2 cellular contexts compared by ENCODE assay signal in the genomic region with DNA sequence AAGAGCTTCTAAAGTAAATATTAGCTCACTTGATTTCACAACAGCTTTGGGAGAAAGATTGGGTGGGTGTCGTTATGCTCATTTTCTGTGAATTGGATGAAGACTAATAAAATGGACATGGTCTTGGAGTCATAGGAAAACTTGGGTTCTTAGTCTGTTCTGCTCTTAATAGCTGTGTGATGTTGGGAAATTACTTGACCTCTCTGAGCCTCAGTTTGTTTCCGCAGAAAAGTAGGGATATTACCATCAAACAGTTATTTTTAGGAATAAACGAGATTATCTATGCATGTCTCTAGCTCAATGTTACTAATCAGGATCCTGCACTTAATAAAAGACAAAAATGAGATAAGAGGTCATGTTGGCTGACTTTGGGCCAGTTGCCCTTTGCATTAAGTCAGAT.
TF ChIP-seq lines count a peak whose summit lies in the region.

No MANE protein-coding gene starts in this region.

TF ChIP-seq in H1, 55 proteins besides CTCF, POLR2A, EP300 and RAD21:
- TF ChIP-seq JUND (IDR thresholded peaks at IDR 0.05; ENCODE audit: low read length) (no peak), EGR1 (IDR thresholded peaks at IDR 0.05; ENCODE audit: borderline replicate concordance, low read depth, low read length) (no peak), KDM1A (IDR thresholded peaks at IDR 0.05; ENCODE audit: borderline replicate concordance, low read length) (0 out of 2 replicates have a peak, but pooled peaks have one; percentile 57)

TF ChIP-seq in HepG2, 621 proteins besides CTCF, POLR2A, EP300 and RAD21:
- TF ChIP-seq CEBPG (CRISPR knock-in tag; IDR thresholded peaks at IDR 0.05) (peak; percentile 29; the same call in 1 of the 2 replicates), HOXA5 (CRISPR knock-in tag; IDR thresholded peaks at IDR 0.05) (no peak), KDM1A (CRISPR knock-in tag; IDR thresholded peaks at IDR 0.05) (0 out of 2 replicates have a peak, but pooled peaks have one; percentile 13), SOX13 (IDR thresholded peaks at IDR 0.05) (no peak), SOX13 (CRISPR knock-in tag; conservative IDR thresholded peaks at IDR 0.05 in 1 of 2, IDR thresholded peaks at IDR 0.05 in 1 of 2) (peak in 1 of 2 experiments; percentile 12; a peak in 1 of 4 replicates), ZNF768 (CRISPR knock-in tag; IDR thresholded peaks at IDR 0.05) (peak; percentile 86; the same call in 1 of the 2 replicates), CEBPB (IDR thresholded peaks at IDR 0.05; ENCODE audit: borderline replicate concordance, low read depth, low read length) (peak; percentile 60; the same call in 1 of the 2 replicates), MATR3 (CRISPR knock-in tag; IDR thresholded peaks at IDR 0.05) (no peak), SIX1 (CRISPR knock-in tag; IDR thresholded peaks at IDR 0.05; ENCODE audit: borderline replicate concordance) (peak; percentile 27; the same call in 1 of the 2 replicates), FOXA3 (CRISPR knock-in tag; IDR thresholded peaks at IDR 0.05) (0 out of 2 replicates have a peak, but pooled peaks have one; percentile 14), HMG20A (CRISPR knock-in tag; IDR thresholded peaks at IDR 0.05; ENCODE audit: borderline replicate concordance) (peak; percentile 48; the same call in 1 of the 2 replicates), GATAD2A (CRISPR knock-in tag; IDR thresholded peaks at IDR 0.05) (0 out of 2 replicates have a peak, but pooled peaks have one; percentile 14), ZNF615 (CRISPR knock-in tag; IDR thresholded peaks at IDR 0.05; ENCODE audit: borderline replicate concordance) (no peak), ZMYM3 (CRISPR knock-in tag; IDR thresholded peaks at IDR 0.05) (peak; percentile 53; the same call in 1 of the 2 replicates)
- TF ChIP-seq, protein P1, sequence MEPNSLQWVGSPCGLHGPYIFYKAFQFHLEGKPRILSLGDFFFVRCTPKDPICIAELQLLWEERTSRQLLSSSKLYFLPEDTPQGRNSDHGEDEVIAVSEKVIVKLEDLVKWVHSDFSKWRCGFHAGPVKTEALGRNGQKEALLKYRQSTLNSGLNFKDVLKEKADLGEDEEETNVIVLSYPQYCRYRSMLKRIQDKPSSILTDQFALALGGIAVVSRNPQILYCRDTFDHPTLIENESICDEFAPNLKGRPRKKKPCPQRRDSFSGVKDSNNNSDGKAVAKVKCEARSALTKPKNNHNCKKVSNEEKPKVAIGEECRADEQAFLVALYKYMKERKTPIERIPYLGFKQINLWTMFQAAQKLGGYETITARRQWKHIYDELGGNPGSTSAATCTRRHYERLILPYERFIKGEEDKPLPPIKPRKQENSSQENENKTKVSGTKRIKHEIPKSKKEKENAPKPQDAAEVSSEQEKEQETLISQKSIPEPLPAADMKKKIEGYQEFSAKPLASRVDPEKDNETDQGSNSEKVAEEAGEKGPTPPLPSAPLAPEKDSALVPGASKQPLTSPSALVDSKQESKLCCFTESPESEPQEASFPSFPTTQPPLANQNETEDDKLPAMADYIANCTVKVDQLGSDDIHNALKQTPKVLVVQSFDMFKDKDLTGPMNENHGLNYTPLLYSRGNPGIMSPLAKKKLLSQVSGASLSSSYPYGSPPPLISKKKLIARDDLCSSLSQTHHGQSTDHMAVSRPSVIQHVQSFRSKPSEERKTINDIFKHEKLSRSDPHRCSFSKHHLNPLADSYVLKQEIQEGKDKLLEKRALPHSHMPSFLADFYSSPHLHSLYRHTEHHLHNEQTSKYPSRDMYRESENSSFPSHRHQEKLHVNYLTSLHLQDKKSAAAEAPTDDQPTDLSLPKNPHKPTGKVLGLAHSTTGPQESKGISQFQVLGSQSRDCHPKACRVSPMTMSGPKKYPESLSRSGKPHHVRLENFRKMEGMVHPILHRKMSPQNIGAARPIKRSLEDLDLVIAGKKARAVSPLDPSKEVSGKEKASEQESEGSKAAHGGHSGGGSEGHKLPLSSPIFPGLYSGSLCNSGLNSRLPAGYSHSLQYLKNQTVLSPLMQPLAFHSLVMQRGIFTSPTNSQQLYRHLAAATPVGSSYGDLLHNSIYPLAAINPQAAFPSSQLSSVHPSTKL (CRISPR knock-in tag; IDR thresholded peaks at IDR 0.05): peak; percentile 50; the same call in 1 of the 2 replicates
- TF ChIP-seq, protein P2, sequence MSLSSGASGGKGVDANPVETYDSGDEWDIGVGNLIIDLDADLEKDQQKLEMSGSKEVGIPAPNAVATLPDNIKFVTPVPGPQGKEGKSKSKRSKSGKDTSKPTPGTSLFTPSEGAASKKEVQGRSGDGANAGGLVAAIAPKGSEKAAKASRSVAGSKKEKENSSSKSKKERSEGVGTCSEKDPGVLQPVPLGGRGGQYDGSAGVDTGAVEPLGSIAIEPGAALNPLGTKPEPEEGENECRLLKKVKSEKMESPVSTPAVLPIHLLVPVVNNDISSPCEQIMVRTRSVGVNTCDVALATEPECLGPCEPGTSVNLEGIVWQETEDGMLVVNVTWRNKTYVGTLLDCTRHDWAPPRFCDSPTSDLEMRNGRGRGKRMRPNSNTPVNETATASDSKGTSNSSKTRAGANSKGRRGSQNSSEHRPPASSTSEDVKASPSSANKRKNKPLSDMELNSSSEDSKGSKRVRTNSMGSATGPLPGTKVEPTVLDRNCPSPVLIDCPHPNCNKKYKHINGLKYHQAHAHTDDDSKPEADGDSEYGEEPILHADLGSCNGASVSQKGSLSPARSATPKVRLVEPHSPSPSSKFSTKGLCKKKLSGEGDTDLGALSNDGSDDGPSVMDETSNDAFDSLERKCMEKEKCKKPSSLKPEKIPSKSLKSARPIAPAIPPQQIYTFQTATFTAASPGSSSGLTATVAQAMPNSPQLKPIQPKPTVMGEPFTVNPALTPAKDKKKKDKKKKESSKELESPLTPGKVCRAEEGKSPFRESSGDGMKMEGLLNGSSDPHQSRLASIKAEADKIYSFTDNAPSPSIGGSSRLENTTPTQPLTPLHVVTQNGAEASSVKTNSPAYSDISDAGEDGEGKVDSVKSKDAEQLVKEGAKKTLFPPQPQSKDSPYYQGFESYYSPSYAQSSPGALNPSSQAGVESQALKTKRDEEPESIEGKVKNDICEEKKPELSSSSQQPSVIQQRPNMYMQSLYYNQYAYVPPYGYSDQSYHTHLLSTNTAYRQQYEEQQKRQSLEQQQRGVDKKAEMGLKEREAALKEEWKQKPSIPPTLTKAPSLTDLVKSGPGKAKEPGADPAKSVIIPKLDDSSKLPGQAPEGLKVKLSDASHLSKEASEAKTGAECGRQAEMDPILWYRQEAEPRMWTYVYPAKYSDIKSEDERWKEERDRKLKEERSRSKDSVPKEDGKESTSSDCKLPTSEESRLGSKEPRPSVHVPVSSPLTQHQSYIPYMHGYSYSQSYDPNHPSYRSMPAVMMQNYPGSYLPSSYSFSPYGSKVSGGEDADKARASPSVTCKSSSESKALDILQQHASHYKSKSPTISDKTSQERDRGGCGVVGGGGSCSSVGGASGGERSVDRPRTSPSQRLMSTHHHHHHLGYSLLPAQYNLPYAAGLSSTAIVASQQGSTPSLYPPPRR (CRISPR knock-in tag; IDR thresholded peaks at IDR 0.05; ENCODE audit: borderline replicate concordance): no peak
